ENCODE assay signal across 37 cellular contexts in the genomic region with DNA sequence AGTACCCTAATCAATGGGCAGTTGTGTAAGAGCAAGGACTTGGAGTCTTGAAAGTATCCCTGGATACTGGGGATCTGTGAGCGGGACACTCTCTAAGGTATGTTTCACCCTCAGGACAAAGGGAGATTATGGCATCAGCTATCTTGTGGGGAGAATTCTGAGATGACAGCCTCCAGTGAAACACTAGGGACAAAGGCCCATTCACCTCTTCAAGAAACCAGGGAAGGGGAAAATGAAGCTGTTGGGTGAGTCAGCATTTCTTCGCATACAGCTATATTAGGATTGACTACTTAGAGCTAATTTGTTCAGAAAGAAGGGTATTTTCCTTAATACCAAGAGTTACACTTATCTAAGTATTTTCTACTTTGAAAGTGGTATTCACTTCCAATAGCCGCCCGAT. TPM values are rescaled to one million over a fixed set of nuclear protein-coding genes. Genes with fewer than 3 reads are reported as not detected.
"Had no signal": no experiment of that assay in that cellular context is flagged by ENCODE, and none has a peak within 500 bp of the region (broad histone marks: within the 10 kb centered on the region; RNA-seq: fewer than 3 reads in every experiment).

No MANE protein-coding gene starts in this region.

- DNase-seq: activated B cell treated with CpG ODN at 0.5 μM for 24 hours; activated CD4-positive, alpha-beta T cell treated with anti-CD3 and anti-CD28 coated beads for 48 hours; activated CD4-positive, alpha-beta T cell treated with anti-CD3 and anti-CD28 coated beads, Interleukin-2, amount 50 U/mL, for 1 hour; activated CD4-positive, alpha-beta T cell treated with anti-CD3 and anti-CD28 coated beads, Interleukin-2, amount 50 U/mL, for 48 hours; activated CD8-positive, alpha-beta memory T cell treated with anti-CD3 and anti-CD28 coated beads for 24 hours; activated CD8-positive, alpha-beta T cell treated with anti-CD3 and anti-CD28 coated beads for 36 hours; activated effector memory CD4-positive, alpha-beta T cell treated with Interleukin-2 at 50 U/mL for 16 hours; activated gamma-delta T cell treated with Interleukin-2 at 50 U/mL for 16 hours; activated naive CD4-positive, alpha-beta T cell treated with anti-CD3 and anti-CD28 coated beads, Interleukin-2, amount 50 U/mL, for 16 hours; activated naive CD4-positive, alpha-beta T cell treated with Interleukin-2 at 50 U/mL for 16 hours; activated T-cell treated with anti-CD3 and anti-CD28 coated beads, Interleukin-2, amount 50 U/mL, for 4 hours; amniotic stem cell; anterior cingulate cortex; brain microvascular endothelial cell; caudate nucleus; cortex of kidney; dermis blood vessel endothelial cell; effector CD4-positive, alpha-beta T cell; effector memory CD8-positive, alpha-beta T cell; erythroblast; esophagus squamous epithelium; head of caudate nucleus; T-helper 1 cell; T-helper 17 cell; T1000; WERI-Rb-1 had no signal

- H3K36me3 Mint-ChIP-seq: activated naive CD8-positive, alpha-beta T cell had no signal

- ATAC-seq: activated CD4-positive, CD25-positive, alpha-beta regulatory T cell treated with anti-CD3 and anti-CD28 coated beads, Interleukin-2, amount 50 U/mL, for 24 hours; activated CD8-positive, alpha-beta T cell treated with anti-CD3 and anti-CD28 coated beads for 36 hours; activated T-cell treated with anti-CD3 and anti-CD28 coated beads, Interleukin-2, amount 50 U/mL, for 4 hours; activated T-helper 17 cell treated with anti-CD3 and anti-CD28 coated beads, Interleukin-2, amount 50 U/mL, for 72 hours; effector memory CD8-positive, alpha-beta T cell; T-helper 17 cell had no signal

- H3K4me3 Mint-ChIP-seq: activated B cell treated with CpG ODN at 0.5 μM for 24 hours; activated CD8-positive, alpha-beta T cell treated with anti-CD3 and anti-CD28 coated beads for 36 hours; activated naive CD8-positive, alpha-beta T cell; activated T-cell treated with anti-CD3 and anti-CD28 coated beads, Interleukin-2, amount 50 U/mL, for 4 hours; activated T-helper 17 cell treated with anti-CD3 and anti-CD28 coated beads, Interleukin-2, amount 50 U/mL, for 72 hours; effector memory CD8-positive, alpha-beta T cell; T-helper 17 cell; T-helper 2 cell treated with Interferon-gamma antibody and Interleukin-4, amounts not matched to agents 5 μg/mL and 100 μg/mL, for 36 hours had no signal

- H3K27me3 ChIP-seq: brain microvascular endothelial cell had no signal

- H3K27ac ChIP-seq: brain microvascular endothelial cell, esophagus squamous epithelium, WERI-Rb-1 had no signal

- H3K9me3 Mint-ChIP-seq: activated B cell treated with CpG ODN at 0.5 μM for 24 hours; activated CD8-positive, alpha-beta T cell treated with anti-CD3 and anti-CD28 coated beads for 36 hours; activated T-cell treated with anti-CD3 and anti-CD28 coated beads, Interleukin-2, amount 50 U/mL, for 4 hours; activated T-helper 17 cell treated with anti-CD3 and anti-CD28 coated beads, Interleukin-2, amount 50 U/mL, for 72 hours; effector memory CD8-positive, alpha-beta T cell; T-helper 2 cell treated with Interferon-gamma antibody and Interleukin-4, amounts not matched to agents 5 μg/mL and 100 μg/mL, for 36 hours had no signal

- H3K27ac Mint-ChIP-seq: activated B cell treated with CpG ODN at 0.5 μM for 24 hours; activated CD8-positive, alpha-beta T cell treated with anti-CD3 and anti-CD28 coated beads for 36 hours; activated naive CD8-positive, alpha-beta T cell; activated T-helper 17 cell treated with anti-CD3 and anti-CD28 coated beads, Interleukin-2, amount 50 U/mL, for 72 hours; effector memory CD8-positive, alpha-beta T cell; T-helper 17 cell; T-helper 2 cell treated with Interferon-gamma antibody and Interleukin-4, amounts not matched to agents 5 μg/mL and 100 μg/mL, for 36 hours had no signal

- H3K9me3 ChIP-seq: esophagus squamous epithelium had no signal

- H3K4me1 Mint-ChIP-seq: activated B cell treated with CpG ODN at 0.5 μM for 24 hours; activated T-helper 17 cell treated with anti-CD3 and anti-CD28 coated beads, Interleukin-2, amount 50 U/mL, for 72 hours; T-helper 17 cell had no signal

- FAIRE-seq: astrocyte, colon, frontal cortex had no signal

- H3K4me3 ChIP-seq: esophagus squamous epithelium had no signal

- H3K36me3 ChIP-seq: brain microvascular endothelial cell, esophagus squamous epithelium, WERI-Rb-1 had no signal

RNA-seq across cellular contexts. Expression of a gene that starts 35.9 kb away (rescaled TPM):
- total RNA-seq: activated B cell treated with CpG ODN at 0.5 μM for 24 hours; activated CD8-positive, alpha-beta T cell treated with anti-CD3 and anti-CD28 coated beads for 36 hours; activated T-cell treated with anti-CD3 and anti-CD28 coated beads, Interleukin-2, amount 50 U/mL, for 4 hours; activated T-helper 17 cell treated with anti-CD3 and anti-CD28 coated beads, Interleukin-2, amount 50 U/mL, for 72 hours; astrocyte; chondrocyte; dermis blood vessel endothelial cell; esophagus squamous epithelium; fibroblast of lung; fibroblast of villous mesenchyme; frontal cortex; T-helper 17 cell had no signal
- polyA plus RNA-seq: adipose tissue, fibroblast of lung had no signal
